25 cellular contexts compared by ENCODE assay signal in genomic region chr2:67457699-67458098, GRCh38.
"Had no signal": no experiment of that assay in that cellular context is flagged by ENCODE, and none has a peak within 500 bp of the region (broad histone marks: within the 10 kb centered on the region; RNA-seq: fewer than 3 reads in every experiment).

No MANE protein-coding gene starts in this region.

- ATAC-seq: activated CD8-positive, alpha-beta memory T cell treated with anti-CD3 and anti-CD28 coated beads, Interleukin-2, amount 10 ng/mL, durations not matched to agents 7 days and 5 days; K562; WTC11 had no signal

- H3K27ac ChIP-seq: breast epithelium, Peyer's patch had no signal

- H3K4me3 ChIP-seq: breast epithelium, K562, Peyer's patch had no signal

- H3K4me1 ChIP-seq: breast epithelium, Peyer's patch had no signal

- FAIRE-seq: K562 had no signal

- H3K9me3 ChIP-seq: breast epithelium, Peyer's patch had no signal

- DNase-seq: activated CD4-positive, alpha-beta T cell treated with anti-CD3 and anti-CD28 coated beads, Interleukin-2, amount 10 ng/mL, durations not matched to agents 24 days and 14 days; activated CD4-positive, alpha-beta T cell treated with anti-CD3 and anti-CD28 coated beads, Interleukin-2, amount 50 U/mL, for 48 hours; activated CD4-positive, CD25-positive, alpha-beta regulatory T cell treated with anti-CD3 and anti-CD28 coated beads, Interleukin-2, amount 50 U/mL, for 72 hours; activated CD8-positive, alpha-beta memory T cell treated with anti-CD3 and anti-CD28 coated beads, Interleukin-2, amount 10 ng/mL, durations not matched to agents 7 days and 5 days; activated effector memory CD4-positive, alpha-beta T cell treated with Interleukin-2 at 50 U/mL for 16 hours; activated naive CD4-positive, alpha-beta T cell; activated T-cell treated with anti-CD3 and anti-CD28 coated beads, Interleukin-2, amount 50 U/mL, for 24 hours; aorta; central memory CD4-positive, alpha-beta T cell; Karpas-422; MM.1S; NCI-H1105; NCI-H1436 treated with DMSO at 0.1 percent for 48 hours; NCI-H187 treated with DMSO at 0.1 percent for 48 hours; NCI-H2081 treated with DMSO at 0.1 percent for 48 hours; NCI-H345; NCI-H510A; NCI-H526 treated with DMSO at 0.1 percent for 48 hours; NCI-H82; OCI-M1; Peyer's patch; SHP77 had no signal

- H3K36me3 ChIP-seq: breast epithelium, Peyer's patch had no signal

- H3K27me3 ChIP-seq: breast epithelium, Peyer's patch had no signal
